ENCODE assay signal across 1 cellular context in genomic region chr11:63639195-63639832, GRCh38.
TF ChIP-seq lines count a peak whose summit lies in the region.

No MANE protein-coding gene starts in this region.

TF ChIP-seq in GM12878, 131 proteins besides CTCF, POLR2A, EP300 and RAD21 (continued from another document):
- TF ChIP-seq, protein P1, sequence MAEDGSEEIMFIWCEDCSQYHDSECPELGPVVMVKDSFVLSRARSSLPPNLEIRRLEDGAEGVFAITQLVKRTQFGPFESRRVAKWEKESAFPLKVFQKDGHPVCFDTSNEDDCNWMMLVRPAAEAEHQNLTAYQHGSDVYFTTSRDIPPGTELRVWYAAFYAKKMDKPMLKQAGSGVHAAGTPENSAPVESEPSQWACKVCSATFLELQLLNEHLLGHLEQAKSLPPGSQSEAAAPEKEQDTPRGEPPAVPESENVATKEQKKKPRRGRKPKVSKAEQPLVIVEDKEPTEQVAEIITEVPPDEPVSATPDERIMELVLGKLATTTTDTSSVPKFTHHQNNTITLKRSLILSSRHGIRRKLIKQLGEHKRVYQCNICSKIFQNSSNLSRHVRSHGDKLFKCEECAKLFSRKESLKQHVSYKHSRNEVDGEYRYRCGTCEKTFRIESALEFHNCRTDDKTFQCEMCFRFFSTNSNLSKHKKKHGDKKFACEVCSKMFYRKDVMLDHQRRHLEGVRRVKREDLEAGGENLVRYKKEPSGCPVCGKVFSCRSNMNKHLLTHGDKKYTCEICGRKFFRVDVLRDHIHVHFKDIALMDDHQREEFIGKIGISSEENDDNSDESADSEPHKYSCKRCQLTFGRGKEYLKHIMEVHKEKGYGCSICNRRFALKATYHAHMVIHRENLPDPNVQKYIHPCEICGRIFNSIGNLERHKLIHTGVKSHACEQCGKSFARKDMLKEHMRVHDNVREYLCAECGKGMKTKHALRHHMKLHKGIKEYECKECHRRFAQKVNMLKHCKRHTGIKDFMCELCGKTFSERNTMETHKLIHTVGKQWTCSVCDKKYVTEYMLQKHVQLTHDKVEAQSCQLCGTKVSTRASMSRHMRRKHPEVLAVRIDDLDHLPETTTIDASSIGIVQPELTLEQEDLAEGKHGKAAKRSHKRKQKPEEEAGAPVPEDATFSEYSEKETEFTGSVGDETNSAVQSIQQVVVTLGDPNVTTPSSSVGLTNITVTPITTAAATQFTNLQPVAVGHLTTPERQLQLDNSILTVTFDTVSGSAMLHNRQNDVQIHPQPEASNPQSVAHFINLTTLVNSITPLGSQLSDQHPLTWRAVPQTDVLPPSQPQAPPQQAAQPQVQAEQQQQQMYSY (CRISPR knock-in tag; IDR thresholded peaks at IDR 0.05): no peak
- TF ChIP-seq ZNF622 (IDR thresholded peaks at IDR 0.05) (no peak), TCF12 (IDR thresholded peaks at IDR 0.05; ENCODE audit: low read depth, low read length) (no peak), ZNF24 (IDR thresholded peaks at IDR 0.05) (no peak), GATAD2B (conservative IDR thresholded peaks at IDR 0.05; ENCODE audit: low read depth) (no peak), CHD4 (IDR thresholded peaks at IDR 0.05) (no peak), ZNF592 (IDR thresholded peaks at IDR 0.05) (no peak), CBX3 (IDR thresholded peaks at IDR 0.05; ENCODE audit: borderline replicate concordance, low read depth) (no peak), WRNIP1 (IDR thresholded peaks at IDR 0.05; ENCODE audit: borderline replicate concordance, low read depth, low read length) (no peak)
- TF ChIP-seq, protein P2, sequence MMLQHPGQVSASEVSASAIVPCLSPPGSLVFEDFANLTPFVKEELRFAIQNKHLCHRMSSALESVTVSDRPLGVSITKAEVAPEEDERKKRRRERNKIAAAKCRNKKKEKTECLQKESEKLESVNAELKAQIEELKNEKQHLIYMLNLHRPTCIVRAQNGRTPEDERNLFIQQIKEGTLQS (IDR thresholded peaks at IDR 0.05; ENCODE audit: borderline replicate concordance, extremely low read depth, low read depth, low read length): no peak
